In genomic region chr3:41662288-41662687, GRCh38 we compare ENCODE assay signal across 19 cellular contexts.
A peak's percentile ranks its signal among the peaks of the same experiment; 100 is the strongest.
DNase-seq lines count a peak whose midpoint lies in the region; TF ChIP-seq lines count a peak whose summit lies in the region.
"Had no signal": no experiment of that assay in that cellular context is flagged by ENCODE, and none has a peak within 500 bp of the region (broad histone marks: within the 10 kb centered on the region; RNA-seq: fewer than 3 reads in every experiment).

No MANE protein-coding gene starts in this region.

- H3K79me1 ChIP-seq in mesenchymal stem cell (replicated peaks; ENCODE audit: low read length, poor library complexity, severe bottlenecking), result no peaks in the 10 kb centered on the region

- H3K9me2 ChIP-seq in PC-9 (ENCODE audit: insufficient read depth), result no peaks in the 10 kb centered on the region

- H3K4me2 ChIP-seq in mesenchymal stem cell (ENCODE audit: low read length, poor library complexity, severe bottlenecking), result no peak overlapping the region
- H3K4me2 ChIP-seq in PC-9, result no peak overlapping the region
- H3K4me2 ChIP-seq: A549 had no signal

- no peak overlapping the region for H2BK120ac ChIP-seq in mesenchymal stem cell (ENCODE audit: low read depth, low read length)

- WGBS in mesenchymal stem cell, result 75% methylated on average over 1 of the region's 4 CpGs

- no peak overlapping the region for H3K27ac ChIP-seq in mesenchymal stem cell (ENCODE audit: low read length, poor library complexity, severe bottlenecking)
- H3K27ac ChIP-seq in PC-9, result no peak overlapping the region
- H3K27ac ChIP-seq: A549 had no signal

- DNase-seq in AG20443 (ENCODE audit: low spot score) (peak; percentile 58), HT1080 (ENCODE audit: low read depth) (peak; percentile 43), epithelial cell of esophagus (ENCODE audit: low read depth) (peak; percentile 61), mesenchymal stem cell (no peak), SW 1271 (lab: John Stamatoyannopoulos, UW) (no peak), NOMO-1 (lab: John Stamatoyannopoulos, UW; ENCODE audit: unreplicated experiment in 2 of 2) (no peak), PC-9 (no peak)
- DNase-seq in central memory CD4-positive, alpha-beta T cell, result no peak
- DNase-seq: BE2C; Calu3; CD4-positive, alpha-beta T cell; DMS79; GDM1; MG63; NCI-H1092; NCI-H146; NCI-H2081; NCI-H748 treated with DMSO at 0.1 percent for 48 hours had no signal

- H2BK15ac ChIP-seq in mesenchymal stem cell (ENCODE audit: low read depth, poor library complexity, severe bottlenecking), result no peak overlapping the region

- H3K18ac ChIP-seq in mesenchymal stem cell (ENCODE audit: low read depth in 1 of 2, low read length in 2 of 2), result no peak overlapping the region

- intact Hi-C loops in PC-9 (cut with micrococcal nuclease; ENCODE audit: unreplicated experiment), result no loop called here

- no peak overlapping the region for H3K4ac ChIP-seq in mesenchymal stem cell (ENCODE audit: low read depth in 1 of 2, low read length in 2 of 2)

- H3K4me3 ChIP-seq in epithelial cell of esophagus (ENCODE audit: low read length) (no peak overlapping the region), mesenchymal stem cell (ENCODE audit: insufficient read depth in 1 of 2, low read depth in 1 of 2, low read length in 2 of 2) (no peak overlapping the region), PC-9 (no peak overlapping the region)
- H3K4me3 ChIP-seq: A549, MG63 had no signal

- H3K27me3 ChIP-seq in mesenchymal stem cell (ENCODE audit: control insufficient read depth in 1 of 2, insufficient read depth in 1 of 2, low read length in 2 of 2) (no peaks in the 10 kb centered on the region), PC-9 (ENCODE audit: insufficient read depth, low read depth) (no peaks in the 10 kb centered on the region)
- H3K27me3 ChIP-seq: BE2C, MG63 had no signal

- no peak overlapping the region for H3K23ac ChIP-seq in mesenchymal stem cell (ENCODE audit: low read length in 2 of 2)

- H2BK5ac ChIP-seq in mesenchymal stem cell (ENCODE audit: low read depth, low read length, poor library complexity, severe bottlenecking), result no peak overlapping the region

- no peak overlapping the region for H2BK12ac ChIP-seq in mesenchymal stem cell (ENCODE audit: low read length in 2 of 2)

- no peak for TF ChIP-seq CTCF in epithelial cell of esophagus (IDR thresholded peaks at IDR 0.05; ENCODE audit: insufficient read depth, low read depth, low read length, missing control alignments)
- no peak for TF ChIP-seq CTCF in PC-9 (conservative IDR thresholded peaks at IDR 0.05)

- no peak overlapping the region for H4K8ac ChIP-seq in mesenchymal stem cell (ENCODE audit: low read length)

- POLR2A ChIA-PET in PC-9 (lab: Charles Lee; ENCODE audit: unreplicated experiment), result no interaction called here

- H3K9ac ChIP-seq in mesenchymal stem cell (ENCODE audit: low read length), result peak overlapping the region; percentile 56

- H3K36me3 ChIP-seq in mesenchymal stem cell (ENCODE audit: control insufficient read depth in 1 of 2, insufficient read depth in 2 of 2, low read depth in 1 of 2, low read length in 2 of 2), result peaks cover 4 to 8% of the 10 kb centered on the region in 2 experiments
- H3K36me3 ChIP-seq in PC-9 (ENCODE audit: low read depth), result no peaks in the 10 kb centered on the region
- H3K36me3 ChIP-seq: BE2C, MG63 had no signal

- H2AK5ac ChIP-seq in mesenchymal stem cell (ENCODE audit: low read length, severe bottlenecking), result no peak overlapping the region

- CTCF ChIA-PET in PC-9 (lab: Charles Lee), result no interaction called here

- H3K79me2 ChIP-seq in PC-9 (ENCODE audit: low read depth), result no peaks in the 10 kb centered on the region

- no peaks in the 10 kb centered on the region for H4K20me1 ChIP-seq in PC-9 (ENCODE audit: insufficient read depth)

- H4K91ac ChIP-seq in mesenchymal stem cell (ENCODE audit: low read length), result no peak overlapping the region

- no peak overlapping the region for H3K14ac ChIP-seq in mesenchymal stem cell (ENCODE audit: low read length in 2 of 2)

- no TSS peak for BruUV-seq in PC-9 (replicated peaks; lab: Mats Ljungman, UMichigan)

- H3K4me1 ChIP-seq in mesenchymal stem cell (ENCODE audit: control insufficient read depth, insufficient read depth, low read depth, low read length), result no peaks in the 10 kb centered on the region
- no peaks in the 10 kb centered on the region for H3K4me1 ChIP-seq in PC-9 (replicated peaks; ENCODE audit: insufficient read depth)
- H3K4me1 ChIP-seq: A549, BE2C had no signal

- no peaks in the 10 kb centered on the region for H3F3A ChIP-seq in PC-9 (ENCODE audit: insufficient read depth, low read depth)

- no peak overlapping the region for H2AFZ ChIP-seq in mesenchymal stem cell (ENCODE audit: low read depth, low read length)
- H2AFZ ChIP-seq in PC-9, result no peak overlapping the region

- H3K9me3 ChIP-seq in mesenchymal stem cell (ENCODE audit: control insufficient read depth, low read length), result peaks cover 11% of the 10 kb centered on the region
- peaks cover 6% of the 10 kb centered on the region; the same call in 1 of the 2 replicates for H3K9me3 ChIP-seq in PC-9 (ENCODE audit: insufficient read depth, low read depth)
- H3K9me3 ChIP-seq: A549, BE2C, MG63 had no signal

Comparison
In these comparisons a context has a peak if more than half of its experiments do, and no peak if none do; other contexts are left out.
1. DNase-seq: peak in AG20443 (single experiment), HT1080 (single experiment) and epithelial cell of esophagus (single experiment); none in mesenchymal stem cell (single experiment), SW 1271 (0 of 2), NOMO-1 (0 of 2), PC-9 (0 of 2) and central memory CD4-positive, alpha-beta T cell (single experiment).